ENCODE assay signal across 18 cellular contexts in the genomic region with DNA sequence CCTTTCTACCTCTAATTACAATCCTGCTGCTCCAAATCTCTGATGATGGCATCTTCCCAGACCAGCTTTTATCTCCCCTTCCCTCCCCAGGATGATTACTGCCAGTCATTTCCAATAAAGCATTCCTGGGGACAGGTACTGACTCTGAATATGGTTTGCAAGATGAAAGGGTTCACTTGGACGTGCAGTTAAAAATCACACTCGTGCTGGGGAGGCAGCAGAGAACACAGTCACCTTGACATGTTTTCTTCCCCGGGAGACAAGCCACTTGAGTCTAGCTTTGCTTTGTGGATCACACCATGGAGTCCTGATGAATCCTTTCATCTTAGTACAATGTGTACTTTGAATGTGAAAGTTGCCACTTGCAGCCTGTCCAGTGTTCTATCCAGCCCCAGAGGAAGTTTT.
DNase-seq lines count a peak whose midpoint lies in the region; ATAC-seq and TF ChIP-seq lines count a peak whose summit lies in the region.
"Had no signal": no experiment of that assay in that cellular context is flagged by ENCODE, and none has a peak within 500 bp of the region (broad histone marks: within the 10 kb centered on the region; RNA-seq: fewer than 3 reads in every experiment).

No MANE protein-coding gene starts in this region.

- in situ Hi-C loops in astrocyte of the cerebellum (cut with HindIII; ENCODE audit: low sequenced_read_pairs) = no loop called here

- H3K27ac ChIP-seq in right lobe of liver = peak overlapping the region; percentile 47 to 78 (median 76)
- H3K27ac ChIP-seq: BLaER1 treated with 17β-estradiol and CSF1 and Interleukin-3, amounts not matched to agents 10 nM and 100 nM had no signal

- H3K4me1 ChIP-seq in right lobe of liver = peaks cover 0 to 19% (median 8%) of the 10 kb centered on the region in 4 donors

- H3K27me3 ChIP-seq in right lobe of liver = no peaks in the 10 kb centered on the region
- H3K27me3 ChIP-seq: BLaER1 treated with 17β-estradiol and CSF1 and Interleukin-3, amounts not matched to agents 10 nM and 100 nM had no signal

- TF ChIP-seq POLR2A in right lobe of liver (IDR thresholded peaks at IDR 0.05) (peak; percentile 48), erythroblast (IDR thresholded peaks at IDR 0.05; ENCODE audit: low read length) (no peak)

- TF ChIP-seq CTCF in astrocyte of the cerebellum (IDR thresholded peaks at IDR 0.05; ENCODE audit: low read depth, low read length, missing control alignments) (peak; percentile 10), right lobe of liver (IDR thresholded peaks at IDR 0.05) (no peak)

- H3K4me3 ChIP-seq in astrocyte of the cerebellum (ENCODE audit: low read depth, low read length) = no peak overlapping the region
- no peak overlapping the region for H3K4me3 ChIP-seq in right lobe of liver
- H3K4me3 ChIP-seq: BLaER1 treated with 17β-estradiol and CSF1 and Interleukin-3, amounts not matched to agents 10 nM and 100 nM had no signal

- DNase-seq in NCI-H2227 (lab: John Stamatoyannopoulos, UW; ENCODE audit: unreplicated experiment) (peak; percentile 79), astrocyte of the cerebellum (ENCODE audit: low read depth) (no peak), left cardiac atrium (no peak), right lobe of liver (peak in 1 of 3 donors; percentile 66), HPDE6-E6E7 (ENCODE audit: extremely low spot score) (no peak), erythroblast (lab: John Stamatoyannopoulos, UW) (no peak)
- DNase-seq: Calu3; CD8-positive, alpha-beta T cell; H7; NCI-H1105 treated with DMSO at 0.1 percent for 48 hours; NCI-H187; NCI-H748 treated with DMSO at 0.1 percent for 48 hours; NK-92 treated with Interleukin-12 subunit alpha and Interleukin-12 subunit beta, amount 100 ng/mL, for 24 hours; SHP77 treated with DMSO at 0.1 percent for 48 hours; T-helper 1 cell had no signal

- WGBS in right lobe of liver (ENCODE audit: insufficient coverage, low coverage, low lambda C conversion rate, missing lambda C conversion rate) = 31% methylated on average over 3 of the region's 3 CpGs

- no peaks in the 10 kb centered on the region for H3K9me3 ChIP-seq in right lobe of liver

- intact Hi-C loops in left cardiac atrium (cut with DNase I) = loop anchor here in 1 of 2 donors (5.0 kb wide), 1 partner anchor 47 kb away; no protein-coding TSS in a partner anchor
- intact Hi-C loops in right lobe of liver (cut with DNase I) = no loop called here

- H3K36me3 ChIP-seq in right lobe of liver = peaks cover 0 to 10% (median 3%) of the 10 kb centered on the region in 4 donors
- H3K36me3 ChIP-seq: BLaER1 treated with 17β-estradiol and CSF1 and Interleukin-3, amounts not matched to agents 10 nM and 100 nM had no signal

- ATAC-seq in left cardiac atrium = peak; percentile 58
- peak in 3 of 4 donors; percentile 0 to 2 (median 1) for ATAC-seq in right lobe of liver
- ATAC-seq in GM18519 (IDR thresholded peaks at IDR 0.05; ENCODE audit: low FRiP score, unreplicated experiment) = no peak
- ATAC-seq: CD8-positive, alpha-beta T cell; SK-N-SH treated with all-trans-retinoic acid at 6 μM for 48 hours had no signal
